ENCODE assay signal across 26 cellular contexts in the genomic region with DNA sequence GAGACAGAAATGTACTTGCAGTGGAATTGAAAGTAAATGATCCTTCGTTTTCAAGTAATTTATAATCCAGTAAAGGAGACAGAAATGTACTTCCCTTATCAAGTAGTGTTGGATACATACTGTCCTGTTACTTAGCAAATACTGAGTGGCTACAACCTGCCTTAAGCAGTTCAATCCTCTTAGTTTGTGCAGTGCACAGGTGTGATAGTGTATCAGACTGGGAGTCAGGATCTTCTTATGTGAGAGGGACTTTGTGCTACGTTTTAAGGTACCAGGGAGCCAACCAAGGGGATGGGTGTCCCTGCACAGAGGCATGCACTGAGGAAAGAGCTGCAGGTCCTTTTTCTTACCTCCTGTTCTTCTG.
"Had no signal": no experiment of that assay in that cellular context is flagged by ENCODE, and none has a peak within 500 bp of the region (broad histone marks: within the 10 kb centered on the region; RNA-seq: fewer than 3 reads in every experiment).

No MANE protein-coding gene starts in this region.

- H3K36me3 ChIP-seq: breast epithelium, ovary had no signal

- H3K4me3 Mint-ChIP-seq: activated CD8-positive, alpha-beta T cell treated with anti-CD3 and anti-CD28 coated beads for 36 hours; activated T-cell treated with anti-CD3 and anti-CD28 coated beads, Interleukin-2, amount 50 U/mL, for 4 hours; activated T-helper 17 cell treated with anti-CD3 and anti-CD28 coated beads, Interleukin-2, amount 50 U/mL, for 72 hours; central memory CD8-positive, alpha-beta T cell; memory B cell; natural killer cell treated with Interleukin-12 subunit alpha and Interleukin-12 subunit beta and Interleukin-15 and Interleukin-18, amount 100 ng/mL, for 72 hours; WTC11 had no signal

- H3K27me3 ChIP-seq: breast epithelium, esophagus muscularis mucosa, foreskin keratinocyte, ovary, sigmoid colon, tibial nerve had no signal

- H3K4me1 Mint-ChIP-seq: activated T-helper 17 cell treated with anti-CD3 and anti-CD28 coated beads, Interleukin-2, amount 50 U/mL, for 72 hours; memory B cell had no signal

- ATAC-seq: activated CD8-positive, alpha-beta T cell treated with anti-CD3 and anti-CD28 coated beads for 36 hours; activated T-cell treated with anti-CD3 and anti-CD28 coated beads, Interleukin-2, amount 50 U/mL, for 4 hours; activated T-helper 17 cell treated with anti-CD3 and anti-CD28 coated beads, Interleukin-2, amount 50 U/mL, for 72 hours; foreskin keratinocyte; WTC11 had no signal

- H3K4me3 ChIP-seq: breast epithelium, esophagus muscularis mucosa, ovary, psoas muscle, sigmoid colon, smooth muscle cell, tibial nerve had no signal

- H3K9me3 Mint-ChIP-seq: activated T-cell treated with anti-CD3 and anti-CD28 coated beads, Interleukin-2, amount 50 U/mL, for 4 hours; activated T-helper 17 cell treated with anti-CD3 and anti-CD28 coated beads, Interleukin-2, amount 50 U/mL, for 72 hours; central memory CD8-positive, alpha-beta T cell; memory B cell; natural killer cell treated with Interleukin-12 subunit alpha and Interleukin-12 subunit beta and Interleukin-15 and Interleukin-18, amount 100 ng/mL, for 72 hours had no signal

- DNase-seq: activated CD4-positive, alpha-beta T cell treated with anti-CD3 and anti-CD28 coated beads, Interleukin-2, amount 50 U/mL, for 1 hour; activated CD8-positive, alpha-beta T cell treated with anti-CD3 and anti-CD28 coated beads for 36 hours; activated gamma-delta T cell treated with Interleukin-2 at 50 U/mL for 16 hours; activated naive CD4-positive, alpha-beta T cell treated with anti-CD3 and anti-CD28 coated beads, Interleukin-2, amount 50 U/mL, for 16 hours; activated T-cell treated with anti-CD3 and anti-CD28 coated beads, Interleukin-2, amount 50 U/mL, for 4 hours; amniotic stem cell; dermis blood vessel endothelial cell; effector CD4-positive, alpha-beta T cell; foreskin keratinocyte; islet precursor cell; ovary; psoas muscle; sigmoid colon; SK-N-SH; stimulated activated CD4-positive, alpha-beta T cell treated with anti-CD3 and anti-CD28 coated beads, Interleukin-2, amount 100 ng/mL, for 24 hours; stimulated activated naive CD4-positive, alpha-beta T cell treated with Interleukin-2 at 50 U/mL for 16 hours; T-helper 2 cell had no signal

- H3K27ac ChIP-seq: breast epithelium, esophagus muscularis mucosa, foreskin keratinocyte, ovary, psoas muscle, sigmoid colon, tibial nerve had no signal

- H3K9me3 ChIP-seq: breast epithelium, ovary, psoas muscle, sigmoid colon, SK-N-SH had no signal

- H3K27me3 Mint-ChIP-seq: activated CD8-positive, alpha-beta T cell treated with anti-CD3 and anti-CD28 coated beads for 36 hours; activated T-helper 17 cell treated with anti-CD3 and anti-CD28 coated beads, Interleukin-2, amount 50 U/mL, for 72 hours; central memory CD8-positive, alpha-beta T cell; memory B cell; natural killer cell treated with Interleukin-12 subunit alpha and Interleukin-12 subunit beta and Interleukin-15 and Interleukin-18, amount 100 ng/mL, for 72 hours had no signal

- H3K27ac Mint-ChIP-seq: activated CD8-positive, alpha-beta T cell treated with anti-CD3 and anti-CD28 coated beads for 36 hours; activated T-helper 17 cell treated with anti-CD3 and anti-CD28 coated beads, Interleukin-2, amount 50 U/mL, for 72 hours; memory B cell; natural killer cell treated with Interleukin-12 subunit alpha and Interleukin-12 subunit beta and Interleukin-15 and Interleukin-18, amount 100 ng/mL, for 72 hours; WTC11 had no signal

- H3K4me1 ChIP-seq: breast epithelium, psoas muscle had no signal
